Comparison of ENCODE assay signal across 25 cellular contexts in genomic region chr1:7464736-7465135, GRCh38.
"Had no signal": no experiment of that assay in that cellular context is flagged by ENCODE, and none has a peak within 500 bp of the region (broad histone marks: within the 10 kb centered on the region; RNA-seq: fewer than 3 reads in every experiment).

No MANE protein-coding gene starts in this region.

- H3K4me3 Mint-ChIP-seq: dendritic cell treated with granulocyte-macrophage colony-stimulating factor and Interleukin-4, amounts not matched to agents 40 ng/mL and 50 ng/mL, for 4 days; effector memory CD8-positive, alpha-beta T cell; endodermal cell had no signal

- H3K9me3 Mint-ChIP-seq: dendritic cell treated with granulocyte-macrophage colony-stimulating factor and Interleukin-4, amounts not matched to agents 40 ng/mL and 50 ng/mL, for 4 days; effector memory CD8-positive, alpha-beta T cell; endodermal cell had no signal

- H3K9me3 ChIP-seq: colonic mucosa, esophagus muscularis mucosa, esophagus squamous epithelium, gastrocnemius medialis, gastroesophageal sphincter, heart left ventricle, heart right ventricle had no signal

- H3K27ac ChIP-seq: colonic mucosa, coronary artery, dorsolateral prefrontal cortex, epithelial cell of prostate, esophagus muscularis mucosa, esophagus squamous epithelium, foreskin keratinocyte, gastrocnemius medialis, gastroesophageal sphincter, heart left ventricle, heart right ventricle had no signal

- DNase-seq: colonic mucosa; cortex of kidney; dermis blood vessel endothelial cell; dorsolateral prefrontal cortex; effector CD4-positive, alpha-beta T cell; effector CD8-positive, alpha-beta T cell; effector memory CD4-positive, alpha-beta T cell; effector memory CD8-positive, alpha-beta T cell; endodermal cell; erythroblast; esophagus squamous epithelium; foreskin fibroblast; foreskin keratinocyte; foreskin melanocyte; gastrocnemius medialis; glutamatergic neuron; head of caudate nucleus; heart left ventricle; heart right ventricle had no signal

- ATAC-seq: effector memory CD8-positive, alpha-beta T cell; esophagus mucosa; foreskin keratinocyte; gastrocnemius medialis; gastroesophageal sphincter; heart left ventricle; heart right ventricle had no signal

- H3K27me3 ChIP-seq: colonic mucosa, dorsolateral prefrontal cortex, esophagus muscularis mucosa, foreskin keratinocyte, gastrocnemius medialis, gastroesophageal sphincter, heart left ventricle, heart right ventricle had no signal

- H3K27ac Mint-ChIP-seq: dendritic cell treated with granulocyte-macrophage colony-stimulating factor and Interleukin-4, amounts not matched to agents 40 ng/mL and 50 ng/mL, for 4 days; effector memory CD8-positive, alpha-beta T cell; endodermal cell had no signal

- H3K4me3 ChIP-seq: colonic mucosa, coronary artery, dorsolateral prefrontal cortex, esophagus muscularis mucosa, esophagus squamous epithelium, gastrocnemius medialis, gastroesophageal sphincter, heart left ventricle, heart right ventricle had no signal

- H3K4me1 ChIP-seq: colonic mucosa, foreskin keratinocyte, gastrocnemius medialis had no signal

- H3K36me3 ChIP-seq: colonic mucosa, esophagus muscularis mucosa, esophagus squamous epithelium, gastrocnemius medialis, gastroesophageal sphincter, heart left ventricle, heart right ventricle had no signal
